ENCODE assay signal across 1 cellular context in the genomic region with DNA sequence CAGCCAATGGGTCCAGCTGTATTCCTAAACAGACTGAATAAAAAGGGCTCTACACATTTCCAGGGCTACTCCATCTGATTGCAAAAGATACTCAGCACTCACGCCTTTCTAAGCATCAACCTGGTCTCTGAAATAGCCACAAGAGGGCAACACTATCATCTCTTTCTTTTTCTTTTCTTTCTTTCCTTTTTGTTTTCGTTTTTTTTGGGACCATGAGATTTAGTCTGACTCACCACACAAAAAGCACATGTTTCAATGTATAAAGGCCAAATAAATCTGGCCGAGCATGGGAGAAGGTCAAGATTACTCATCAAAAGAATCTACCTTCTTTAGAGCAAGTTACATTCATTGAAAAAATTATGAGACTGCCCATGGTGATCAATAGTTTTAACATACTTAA.
TF ChIP-seq lines count a peak whose summit lies in the region.

No MANE protein-coding gene starts in this region.

TF ChIP-seq in A549, 52 proteins besides CTCF, POLR2A, EP300 and RAD21 (continued from another document):
- TF ChIP-seq, protein P1, sequence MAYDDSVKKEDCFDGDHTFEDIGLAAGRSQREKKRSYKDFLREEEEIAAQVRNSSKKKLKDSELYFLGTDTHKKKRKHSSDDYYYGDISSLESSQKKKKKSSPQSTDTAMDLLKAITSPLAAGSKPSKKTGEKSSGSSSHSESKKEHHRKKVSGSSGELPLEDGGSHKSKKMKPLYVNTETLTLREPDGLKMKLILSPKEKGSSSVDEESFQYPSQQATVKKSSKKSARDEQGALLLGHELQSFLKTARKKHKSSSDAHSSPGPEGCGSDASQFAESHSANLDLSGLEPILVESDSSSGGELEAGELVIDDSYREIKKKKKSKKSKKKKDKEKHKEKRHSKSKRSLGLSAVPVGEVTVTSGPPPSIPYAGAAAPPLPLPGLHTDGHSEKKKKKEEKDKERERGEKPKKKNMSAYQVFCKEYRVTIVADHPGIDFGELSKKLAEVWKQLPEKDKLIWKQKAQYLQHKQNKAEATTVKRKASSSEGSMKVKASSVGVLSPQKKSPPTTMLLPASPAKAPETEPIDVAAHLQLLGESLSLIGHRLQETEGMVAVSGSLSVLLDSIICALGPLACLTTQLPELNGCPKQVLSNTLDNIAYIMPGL (CRISPR knock-in tag; IDR thresholded peaks at IDR 0.05; ENCODE audit: borderline replicate concordance): no peak
- no peak for TF ChIP-seq CHD4 (IDR thresholded peaks at IDR 0.05; ENCODE audit: borderline replicate concordance)
TF ChIP-seq in A549: peak in this region for 1.
